Comparison of ENCODE assay signal across 18 cellular contexts in the genomic region with DNA sequence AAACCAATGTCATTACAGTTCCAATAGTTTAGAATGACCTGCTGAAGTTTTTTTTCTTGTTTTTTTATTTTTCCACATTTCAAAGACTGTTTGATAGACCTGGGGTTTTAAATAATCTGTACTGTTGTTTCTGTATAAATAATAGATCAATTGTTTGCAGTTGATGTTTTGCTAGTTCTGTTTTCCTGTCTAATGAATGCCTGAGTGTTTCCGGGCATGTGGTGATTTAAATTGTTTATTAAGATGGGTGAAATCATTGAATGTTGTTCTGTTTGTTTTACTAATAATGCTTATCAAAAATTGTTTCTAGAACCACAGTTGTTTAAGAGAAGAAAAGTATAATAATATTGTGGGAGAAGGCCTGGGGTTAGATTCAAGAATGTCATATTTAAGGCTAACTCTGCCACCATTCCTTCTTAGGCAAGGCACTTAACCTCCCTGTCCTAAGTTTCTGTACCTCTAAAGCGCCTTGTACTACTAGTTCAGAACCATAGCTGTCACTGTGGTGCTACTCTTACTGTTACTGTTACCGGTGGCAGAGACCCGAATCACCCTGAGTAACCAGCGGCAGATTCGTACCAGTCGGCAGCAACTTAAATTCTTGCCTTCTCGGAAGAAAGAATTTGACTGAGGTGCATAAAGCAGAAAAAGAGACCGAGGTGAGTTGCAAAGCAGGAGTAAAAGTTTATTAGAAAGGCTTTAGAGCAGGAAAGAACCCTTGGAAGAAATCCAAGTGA.
DNase-seq lines count a peak whose midpoint lies in the region; ATAC-seq and TF ChIP-seq lines count a peak whose summit lies in the region.
"Had no signal": no experiment of that assay in that cellular context is flagged by ENCODE, and none has a peak within 500 bp of the region (broad histone marks: within the 10 kb centered on the region; RNA-seq: fewer than 3 reads in every experiment).

No MANE protein-coding gene starts in this region.

- H3K27me3 Mint-ChIP-seq in mesothelial cell of epicardium (ENCODE audit: low read depth): peaks cover 10% of the 10 kb centered on the region
- H3K27me3 Mint-ChIP-seq: CD4-positive, alpha-beta memory T cell had no signal

- ATAC-seq in HG02870 (IDR thresholded peaks at IDR 0.05; ENCODE audit: unreplicated experiment): no peak
- ATAC-seq: SK-N-SH treated with all-trans-retinoic acid at 6 μM for 48 hours had no signal

- no peaks in the 10 kb centered on the region for H3K36me3 Mint-ChIP-seq in mesothelial cell of epicardium
- H3K36me3 Mint-ChIP-seq: CD4-positive, alpha-beta memory T cell had no signal

- no peak for TF ChIP-seq CTCF in mesothelial cell of epicardium (IDR thresholded peaks at IDR 0.05; ENCODE audit: unreplicated experiment)

- H3K9me3 Mint-ChIP-seq in mesothelial cell of epicardium: no peaks in the 10 kb centered on the region

- H3K4me3 Mint-ChIP-seq in mesothelial cell of epicardium: no peak overlapping the region
- H3K4me3 Mint-ChIP-seq: CD4-positive, alpha-beta memory T cell had no signal

- H3K4me1 Mint-ChIP-seq in mesothelial cell of epicardium: no peaks in the 10 kb centered on the region
- H3K4me1 Mint-ChIP-seq: CD4-positive, alpha-beta memory T cell had no signal

- H3K27ac ChIP-seq in cingulate gyrus (ENCODE audit: low read depth, low read length) (peak overlapping the region; percentile 92), substantia nigra (ENCODE audit: low read depth, low read length, poor library complexity, severe bottlenecking) (peak overlapping the region; percentile 95)

- peak; percentile 8 for DNase-seq in H4 (ENCODE audit: low spot score)
- peak; percentile 32 for DNase-seq in inferior parietal cortex (ENCODE audit: extremely low spot score)
- DNase-seq in substantia nigra (lab: John Stamatoyannopoulos, UW): peak in 6 of 49 donors; percentile 2 to 13 (median 4)
- DNase-seq in mesothelial cell of epicardium (ENCODE audit: low spot score in 2 of 2, unreplicated experiment in 2 of 2): no peak
- DNase-seq in HuH-7 (ENCODE audit: low spot score): no peak
- DNase-seq in kidney tubule cell (ENCODE audit: low spot score): no peak
- DNase-seq: CD4-positive, alpha-beta memory T cell; MG63; NCI-H1417 treated with DMSO at 0.1 percent for 48 hours; NCI-H187 treated with DMSO at 0.1 percent for 48 hours; NCI-H2107; NCI-H510A treated with DMSO at 0.1 percent for 48 hours; NCI-H774; NK-92 treated with Interleukin-12 subunit alpha and Interleukin-12 subunit beta, amount 100 ng/mL, for 24 hours; SIG-M5 had no signal

- H3K27ac Mint-ChIP-seq in mesothelial cell of epicardium: no peak overlapping the region
- H3K27ac Mint-ChIP-seq: CD4-positive, alpha-beta memory T cell had no signal

Comparison
In these comparisons a context has a peak if more than half of its experiments do, and no peak if none do; other contexts are left out.
1. DNase-seq: peak in H4 (single experiment) and inferior parietal cortex (single experiment); none in mesothelial cell of epicardium (0 of 2), HuH-7 (single experiment) and kidney tubule cell (single experiment).